14 cellular contexts compared by ENCODE assay signal in genomic region chr11:68927280-68928107, GRCh38. TPM values are rescaled to one million over a fixed set of nuclear protein-coding genes. Genes with fewer than 3 reads are reported as not detected.
DNase-seq lines count a peak whose midpoint lies in the region; ATAC-seq and TF ChIP-seq lines count a peak whose summit lies in the region.
"Had no signal": no experiment of that assay in that cellular context is flagged by ENCODE, and none has a peak within 500 bp of the region (broad histone marks: within the 10 kb centered on the region; RNA-seq: fewer than 3 reads in every experiment).

No MANE protein-coding gene starts in this region.

- CTCF ChIA-PET in GM10248 (lab: Yijun Ruan, JAX) = no interaction called here
- CTCF ChIA-PET in activated B cell treated with CpG ODN at 0.5 μM for 24 hours (lab: Charles Lee) = no interaction called here

- POLR2A ChIA-PET in GM10248 (lab: Yijun Ruan, JAX) = no interaction called here
- POLR2A ChIA-PET in activated B cell treated with CpG ODN at 0.5 μM for 24 hours (lab: Charles Lee) = interaction anchor here (0.9 kb wide), 1 partner anchor 129 kb away, joined by 5 read pairs; no protein-coding TSS in a partner anchor

- TF ChIP-seq CTCF in GM10248 (IDR thresholded peaks at IDR 0.05; ENCODE audit: control extremely low read depth, extremely low read depth, low read depth, missing control alignments) (no peak), activated B cell treated with CpG ODN at 0.5 μM for 24 hours (IDR thresholded peaks at IDR 0.05) (no peak)

- peak; percentile 69 for DNase-seq in GM10248 (ENCODE audit: extremely low spot score)
- DNase-seq in activated B cell treated with CpG ODN at 0.5 μM for 24 hours = no peak
- peak; percentile 52 for DNase-seq in medulla oblongata (ENCODE audit: extremely low spot score)
- DNase-seq in HT-29 (ENCODE audit: low spot score) = no peak
- DNase-seq in activated gamma-delta T cell treated with Interleukin-2 at 50 U/mL for 16 hours = no peak
- DNase-seq in activated T-cell treated with anti-CD3 and anti-CD28 coated beads, Interleukin-2, amount 50 U/mL, for 24 hours = no peak
- DNase-seq: activated CD4-positive, alpha-beta T cell treated with anti-CD3 and anti-CD28 coated beads, Interleukin-2, amount 50 U/mL, for 48 hours; CD4-positive, alpha-beta T cell; midbrain; NCI-H82; stimulated activated CD4-positive, alpha-beta T cell treated with anti-CD3 and anti-CD28 coated beads, Interleukin-15, amount 100 ng/mL, for 24 hours had no signal

- no peaks in the 10 kb centered on the region for H3K27me3 Mint-ChIP-seq in IgD-negative memory B cell
- H3K27me3 Mint-ChIP-seq in activated B cell treated with CpG ODN at 0.5 μM for 24 hours = no peaks in the 10 kb centered on the region
- no peaks in the 10 kb centered on the region for H3K27me3 Mint-ChIP-seq in activated T-cell treated with anti-CD3 and anti-CD28 coated beads, Interleukin-2, amount 50 U/mL, for 24 hours
- H3K27me3 Mint-ChIP-seq: CD4-positive, alpha-beta T cell had no signal

- intact Hi-C loops in activated B cell treated with CpG ODN at 0.5 μM for 24 hours (cut with micrococcal nuclease) = no loop called here

- H3K27ac Mint-ChIP-seq in IgD-negative memory B cell = peak overlapping the region in 2 of 3 donors; percentile 10 to 53
- peak overlapping the region; percentile 30 for H3K27ac Mint-ChIP-seq in activated B cell treated with CpG ODN at 0.5 μM for 24 hours
- H3K27ac Mint-ChIP-seq in activated T-cell treated with anti-CD3 and anti-CD28 coated beads, Interleukin-2, amount 50 U/mL, for 24 hours = no peak overlapping the region
- H3K27ac Mint-ChIP-seq: CD4-positive, alpha-beta T cell had no signal

- peak; percentile 95 for ATAC-seq in activated B cell treated with CpG ODN at 0.5 μM for 24 hours (ENCODE audit: low read depth)
- no peak for ATAC-seq in GM18517 (IDR thresholded peaks at IDR 0.05; ENCODE audit: unreplicated experiment)

- H3K4me3 Mint-ChIP-seq in IgD-negative memory B cell = no peak overlapping the region
- peak overlapping the region; percentile 16 for H3K4me3 Mint-ChIP-seq in activated B cell treated with CpG ODN at 0.5 μM for 24 hours
- no peak overlapping the region for H3K4me3 Mint-ChIP-seq in activated T-cell treated with anti-CD3 and anti-CD28 coated beads, Interleukin-2, amount 50 U/mL, for 24 hours
- H3K4me3 Mint-ChIP-seq: CD4-positive, alpha-beta T cell had no signal

- H3K36me3 Mint-ChIP-seq in IgD-negative memory B cell (peaks cover 44% of the 10 kb centered on the region), activated B cell treated with CpG ODN at 0.5 μM for 24 hours (ENCODE audit: low read depth) (peaks cover 86% of the 10 kb centered on the region)
- H3K36me3 Mint-ChIP-seq in activated T-cell treated with anti-CD3 and anti-CD28 coated beads, Interleukin-2, amount 50 U/mL, for 24 hours (ENCODE audit: low read depth) = peaks cover 95% of the 10 kb centered on the region

- H3K9me3 Mint-ChIP-seq in IgD-negative memory B cell = peaks cover 5 to 14% (median 13%) of the 10 kb centered on the region in 3 donors
- peaks cover 15% of the 10 kb centered on the region for H3K9me3 Mint-ChIP-seq in activated B cell treated with CpG ODN at 0.5 μM for 24 hours
- peaks cover 19% of the 10 kb centered on the region for H3K9me3 Mint-ChIP-seq in activated T-cell treated with anti-CD3 and anti-CD28 coated beads, Interleukin-2, amount 50 U/mL, for 24 hours

- H3K4me1 Mint-ChIP-seq in IgD-negative memory B cell (peaks cover 6 to 10% (median 7%) of the 10 kb centered on the region in 3 donors), activated B cell treated with CpG ODN at 0.5 μM for 24 hours (peaks cover 9% of the 10 kb centered on the region)
- H3K4me1 Mint-ChIP-seq in activated T-cell treated with anti-CD3 and anti-CD28 coated beads, Interleukin-2, amount 50 U/mL, for 24 hours (ENCODE audit: low read depth) = no peaks in the 10 kb centered on the region

RNA-seq across cellular contexts. Expression of gene IGHMBP2, which starts 23.8 kb away (rescaled TPM):
- polyA plus RNA-seq in IgD-negative memory B cell = 11.3 TPM
- total RNA-seq in activated B cell treated with CpG ODN at 0.5 μM for 24 hours = 24.2 and 33.8 TPM in 2 replicates
- total RNA-seq in HT-29 (2014; rRNA removed; shearing (Covaris generic)) = 20.4 and 22.0 TPM in 2 replicates

RNA-seq across cellular contexts. Expression of gene MRPL21, which starts 23.9 kb away (rescaled TPM):
- 108 TPM for polyA plus RNA-seq in IgD-negative memory B cell
- 49.9 and 60.0 TPM in 2 replicates for total RNA-seq in activated B cell treated with CpG ODN at 0.5 μM for 24 hours
- 128 and 129 TPM in 2 replicates for total RNA-seq in HT-29 (2014; rRNA removed; shearing (Covaris generic))

RNA-seq across cellular contexts. Expression of gene MRGPRD, which starts 53.3 kb away (rescaled TPM):
- polyA plus RNA-seq in IgD-negative memory B cell = not detected
- not detected in 2 replicates for total RNA-seq in activated B cell treated with CpG ODN at 0.5 μM for 24 hours
- not detected in 2 replicates for total RNA-seq in HT-29 (2014; rRNA removed; shearing (Covaris generic))
- total RNA-seq: CD4-positive, alpha-beta T cell; frontal cortex had no signal

Comparison
In these comparisons a context has a peak if more than half of its experiments do, and no peak if none do; other contexts are left out.
1. DNase-seq: peak in GM10248 (single experiment) and medulla oblongata (single experiment); none in activated B cell treated with CpG ODN at 0.5 μM for 24 hours (single experiment), HT-29 (single experiment), activated gamma-delta T cell treated with Interleukin-2 at 50 U/mL for 16 hours (single experiment) and activated T-cell treated with anti-CD3 and anti-CD28 coated beads, Interleukin-2, amount 50 U/mL, for 24 hours (single experiment).